ENCODE assay signal across 18 cellular contexts in genomic region chr12:124046206-124046740, GRCh38.
DNase-seq lines count a peak whose midpoint lies in the region; ATAC-seq, FAIRE-seq and TF ChIP-seq lines count a peak whose summit lies in the region.
"Had no signal": no experiment of that assay in that cellular context is flagged by ENCODE, and none has a peak within 500 bp of the region (broad histone marks: within the 10 kb centered on the region; RNA-seq: fewer than 3 reads in every experiment).

No MANE protein-coding gene starts in this region.

- H3K36me3 ChIP-seq in bronchial epithelial cell (ENCODE audit: control insufficient read depth, insufficient read depth, low read length) (no peaks in the 10 kb centered on the region), trophoblast cell (ENCODE audit: control insufficient read depth in 1 of 2, insufficient read depth in 2 of 2, low read length in 2 of 2) (no peaks in the 10 kb centered on the region)
- H3K36me3 ChIP-seq: BLaER1 had no signal

- H2BK120ac ChIP-seq in trophoblast cell (ENCODE audit: insufficient read depth, low read length, poor library complexity) = no peak overlapping the region

- H3K9me3 Mint-ChIP-seq in WTC11 = peaks cover 35% of the 10 kb centered on the region

- H3K79me2 ChIP-seq in trophoblast cell (ENCODE audit: control insufficient read depth, insufficient read depth, low read length, poor library complexity) = no peaks in the 10 kb centered on the region

- H3K79me1 ChIP-seq in trophoblast cell (ENCODE audit: low read length) = no peaks in the 10 kb centered on the region

- peaks cover 6% of the 10 kb centered on the region; the same call in 1 of the 2 replicates for H3K27me3 Mint-ChIP-seq in WTC11 (ENCODE audit: low read depth)

- peaks cover 31% of the 10 kb centered on the region for H3K36me3 Mint-ChIP-seq in WTC11

- POLR2A ChIA-PET in WTC11 (lab: Charles Lee) = no interaction called here

- H3K9me3 ChIP-seq in trophoblast cell (ENCODE audit: insufficient read depth, low read depth, low read length) = peaks cover 12% of the 10 kb centered on the region

- no peak overlapping the region for H3K4me2 ChIP-seq in trophoblast cell (ENCODE audit: low read length)
- H3K4me2 ChIP-seq: BLaER1 had no signal

- no peak overlapping the region for H3K18ac ChIP-seq in trophoblast cell (ENCODE audit: low read length)

- no peak overlapping the region for H3K27ac Mint-ChIP-seq in WTC11

- H3K27me3 ChIP-seq in bronchial epithelial cell (ENCODE audit: control insufficient read depth, insufficient read depth, low read length) = peaks cover 2% of the 10 kb centered on the region
- H3K27me3 ChIP-seq in foreskin keratinocyte = no peaks in the 10 kb centered on the region
- H3K27me3 ChIP-seq in trophoblast cell (ENCODE audit: insufficient read depth, low read length) = no peaks in the 10 kb centered on the region
- H3K27me3 ChIP-seq: BLaER1 had no signal

- no peak overlapping the region for H3K4me3 ChIP-seq in bronchial epithelial cell (ENCODE audit: low read depth, low read length)
- H3K4me3 ChIP-seq in trophoblast cell (ENCODE audit: low read depth, low read length) = no peak overlapping the region
- H3K4me3 ChIP-seq: BLaER1, K562 had no signal

- no peak overlapping the region for H4K8ac ChIP-seq in trophoblast cell (ENCODE audit: low read depth, low read length)

- H4K91ac ChIP-seq in trophoblast cell (ENCODE audit: low read depth, low read length) = no peak overlapping the region

- H2BK5ac ChIP-seq in trophoblast cell (ENCODE audit: low read depth, low read length, poor library complexity) = no peak overlapping the region

- CTCF ChIA-PET in WTC11 (lab: Charles Lee) = interaction anchor here (3.5 kb wide), 1 partner anchor 15 kb away, joined by 18 read pairs; no protein-coding TSS in a partner anchor

- H3K4me1 ChIP-seq in foreskin keratinocyte (no peaks in the 10 kb centered on the region), trophoblast cell (ENCODE audit: control insufficient read depth in 1 of 2, insufficient read depth in 2 of 2, low read length in 2 of 2) (peaks cover 7 to 12% of the 10 kb centered on the region in 2 experiments)
- H3K4me1 ChIP-seq: BLaER1 had no signal

- H3K4me3 Mint-ChIP-seq in WTC11 = no peak overlapping the region

- no peak overlapping the region for H3K27ac ChIP-seq in foreskin keratinocyte
- H3K27ac ChIP-seq in trophoblast cell (ENCODE audit: low read depth, low read length) = no peak overlapping the region
- H3K27ac ChIP-seq: BLaER1 had no signal

- no CpG with 5 or more reads among the region's 2 CpGs for WGBS in trophoblast cell (ENCODE audit: extremely low coverage, insufficient coverage, insufficient read length)

- H3K9ac ChIP-seq in trophoblast cell (ENCODE audit: low read length) = no peak overlapping the region
- H3K9ac ChIP-seq: BLaER1 had no signal

- ATAC-seq in foreskin keratinocyte (peak; percentile 10), WTC11 (no peak)
- ATAC-seq: K562 had no signal

- H3K23ac ChIP-seq in trophoblast cell (ENCODE audit: low read length) = no peak overlapping the region

- no peak overlapping the region for H2BK12ac ChIP-seq in trophoblast cell (ENCODE audit: low read length)

- no peak overlapping the region for H3K14ac ChIP-seq in trophoblast cell (ENCODE audit: low read length)

- no peak overlapping the region for H3K4ac ChIP-seq in trophoblast cell (ENCODE audit: low read depth, low read length)

- no peak overlapping the region for H2AFZ ChIP-seq in trophoblast cell (ENCODE audit: insufficient read depth, low read length, poor library complexity)

- DNase-seq in M059J (ENCODE audit: low read depth) (peak; percentile 27), bronchial epithelial cell (ENCODE audit: low read depth) (peak; percentile 85), foreskin keratinocyte (peak in 1 of 2 donors; percentile 65), renal cortical epithelial cell (ENCODE audit: low read depth) (peak; percentile 18), DMS114 treated with DMSO at 0.1 percent for 48 hours (lab: John Stamatoyannopoulos, UW; ENCODE audit: unreplicated experiment) (no peak), WTC11 (ENCODE audit: low spot score) (no peak), DMS 273 treated with DMSO at 0.1 percent for 48 hours (lab: John Stamatoyannopoulos, UW) (no peak), trophoblast cell (no peak)
- DNase-seq: GF-D8; NCI-H1436 treated with DMSO at 0.1 percent for 48 hours; NCI-H2029 treated with DMSO at 0.1 percent for 48 hours; NCI-H2171 treated with DMSO at 0.1 percent for 48 hours; NCI-H446 treated with DMSO at 0.1 percent for 48 hours; NK-92 treated with Interleukin-12 subunit alpha and Interleukin-12 subunit beta, amount 100 ng/mL, for 24 hours had no signal

- FAIRE-seq in bronchial epithelial cell (lab: Jason Lieb, UNC) = no peak
- FAIRE-seq: GM12891, H1, K562 had no signal

- H3K4me1 Mint-ChIP-seq in WTC11 = peaks cover 22% of the 10 kb centered on the region

- TF ChIP-seq CTCF in bronchial epithelial cell (IDR thresholded peaks at IDR 0.05; ENCODE audit: insufficient read depth, low read length, severe bottlenecking) (no peak), foreskin keratinocyte (conservative IDR thresholded peaks at IDR 0.05) (no peak), WTC11 (IDR thresholded peaks at IDR 0.05) (no peak)

- H4K12ac ChIP-seq in trophoblast cell (ENCODE audit: low read depth, low read length) = no peak overlapping the region

- H2AK5ac ChIP-seq in trophoblast cell (ENCODE audit: low read length) = no peak overlapping the region

TF ChIP-seq in WTC11, 78 proteins besides CTCF, POLR2A, EP300 and RAD21:
- no peak for TF ChIP-seq GRHL2 (CRISPR knock-in tag; IDR thresholded peaks at IDR 0.05; ENCODE audit: insufficient replicate concordance, severe bottlenecking)

Comparison
In these comparisons a context has a peak if more than half of its experiments do, and no peak if none do; other contexts are left out.
1. DNase-seq: peak in M059J (single experiment), bronchial epithelial cell (single experiment) and renal cortical epithelial cell (single experiment); none in DMS114 treated with DMSO at 0.1 percent for 48 hours (single experiment), WTC11 (single experiment), DMS 273 treated with DMSO at 0.1 percent for 48 hours (single experiment) and trophoblast cell (0 of 2).